Comparison of ENCODE assay signal across 8 cellular contexts in the genomic region with DNA sequence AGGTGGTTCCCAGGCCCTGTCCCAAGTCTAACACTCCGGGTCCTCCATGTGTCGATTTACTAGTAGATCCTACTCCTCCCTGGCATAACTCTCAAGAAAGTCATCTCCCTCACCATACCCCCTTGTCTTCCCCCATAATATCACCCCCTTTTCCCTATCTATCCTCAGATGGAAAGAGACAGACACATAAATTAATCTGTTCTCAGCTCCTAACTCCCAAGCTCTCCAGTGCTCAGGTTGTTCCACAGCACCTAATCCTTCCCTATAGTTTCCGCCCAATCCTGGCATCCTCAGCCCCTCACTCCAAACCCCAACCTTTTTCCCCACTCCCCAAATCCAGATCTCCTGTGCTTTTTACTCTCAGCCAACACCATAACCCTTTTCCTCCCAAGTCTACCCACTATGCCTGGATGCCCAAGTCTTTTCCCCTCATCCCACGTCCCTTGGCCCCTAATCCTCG. TPM values are rescaled to one million over a fixed set of nuclear protein-coding genes. Genes with fewer than 3 reads are reported as not detected.
DNase-seq lines count a peak whose midpoint lies in the region; TF ChIP-seq lines count a peak whose summit lies in the region.

No MANE protein-coding gene starts in this region.

- peak overlapping the region; percentile 81 for H3K27ac ChIP-seq in HEK293 (ENCODE audit: extremely low read depth, low read depth, low read length)
- H3K27ac ChIP-seq in WERI-Rb-1, result peak overlapping the region; percentile 83
- H3K27ac ChIP-seq in right atrium auricular region, result peak overlapping the region; percentile 92 to 98
- H3K27ac ChIP-seq in skin epidermis, result peak overlapping the region; percentile 78 to 97 (median 94)

- H3K9me3 ChIP-seq in HEK293 (ENCODE audit: control insufficient read depth, insufficient read depth, low read depth, low read length), result no peaks in the 10 kb centered on the region
- no peaks in the 10 kb centered on the region for H3K9me3 ChIP-seq in WERI-Rb-1 (ENCODE audit: severe bottlenecking)
- H3K9me3 ChIP-seq in right atrium auricular region, result no peaks in the 10 kb centered on the region

- in situ Hi-C loops in GM13976 (cut with MboI; ENCODE audit: low sequenced_read_pairs, unreplicated experiment), result no loop called here

- POLR2A ChIA-PET in HEK293 (lab: Yijun Ruan, JAX), result interaction anchor here (0.7 to 2.2 kb wide), 14 partner anchors 11 to 270 kb away, joined by 3 to 17 read pairs (median 6); a partner anchor contains a TSS

- DNase-seq in WERI-Rb-1, result no peak
- DNase-seq in right atrium auricular region (ENCODE audit: low spot score), result no peak
- no peak for DNase-seq in activated CD4-positive, CD25-positive, alpha-beta regulatory T cell treated with anti-CD3 and anti-CD28 coated beads, Interleukin-2, amount 50 U/mL, for 72 hours
- no peak for DNase-seq in GM13976 (ENCODE audit: low spot score)
- no peak for DNase-seq in SHP77 treated with DMSO at 0.1 percent for 48 hours (lab: John Stamatoyannopoulos, UW)
- no peak for DNase-seq in AML-193 (lab: John Stamatoyannopoulos, UW)

- no peaks in the 10 kb centered on the region for H3K4me1 ChIP-seq in HEK293 (ENCODE audit: control insufficient read depth, insufficient read depth, low read length)
- peaks cover 0 to 39% of the 10 kb centered on the region in 2 donors for H3K4me1 ChIP-seq in right atrium auricular region

- CTCF ChIA-PET in HEK293 (lab: Yijun Ruan, JAX), result interaction anchor here (0.6 to 0.7 kb wide), 3 partner anchors 23 to 1276 kb away, joined by 3 to 6 read pairs (median 5); no protein-coding TSS in a partner anchor

- peaks cover 0 to 5% of the 10 kb centered on the region in 2 experiments; a peak in 1 of 3 replicates for H3K36me3 ChIP-seq in HEK293 (ENCODE audit: control insufficient read depth in 2 of 2, insufficient read depth in 1 of 2, low read length in 2 of 2)
- H3K36me3 ChIP-seq in WERI-Rb-1, result peaks cover 31% of the 10 kb centered on the region
- no peaks in the 10 kb centered on the region for H3K36me3 ChIP-seq in right atrium auricular region

- no peaks in the 10 kb centered on the region for H3K27me3 ChIP-seq in WERI-Rb-1 (ENCODE audit: insufficient read depth, low read depth, severe bottlenecking)
- H3K27me3 ChIP-seq in right atrium auricular region, result no peaks in the 10 kb centered on the region

- no peak for TF ChIP-seq CTCF in HEK293 (tag by site-specific recombination; IDR thresholded peaks at IDR 0.05)
- TF ChIP-seq CTCF in WERI-Rb-1 (IDR thresholded peaks at IDR 0.05; ENCODE audit: low read depth, low read length), result no peak
- no peak for TF ChIP-seq CTCF in right atrium auricular region (IDR thresholded peaks at IDR 0.05)
- TF ChIP-seq CTCF in GM13976 (IDR thresholded peaks at IDR 0.05; ENCODE audit: borderline replicate concordance, control extremely low read depth, extremely low read depth, insufficient read depth, missing control alignments), result no peak

- peak overlapping the region; percentile 96 for H3K4me3 ChIP-seq in HEK293 (ENCODE audit: low read depth, low read length)
- peak overlapping the region; percentile 98 for H3K4me3 ChIP-seq in WERI-Rb-1 (ENCODE audit: low read depth, low read length)
- peak overlapping the region; percentile 81 to 96 for H3K4me3 ChIP-seq in right atrium auricular region
- H3K4me3 ChIP-seq in skin epidermis, result peak overlapping the region; percentile 64 to 97 (median 91)

TF ChIP-seq in HEK293, 187 proteins besides CTCF, POLR2A, EP300 and RAD21 (continues in another document):
- TF ChIP-seq ZNF473 (tag by site-specific recombination; IDR thresholded peaks at IDR 0.05) (no peak), ZNF394 (tag by site-specific recombination; IDR thresholded peaks at IDR 0.05; ENCODE audit: borderline replicate concordance) (no peak), ZBTB17 (tag by site-specific recombination; IDR thresholded peaks at IDR 0.05) (no peak; the same call in 1 of the 2 replicates), ZNF658 (tag by site-specific recombination; IDR thresholded peaks at IDR 0.05) (no peak), ZNF302 (tag by site-specific recombination; IDR thresholded peaks at IDR 0.05; ENCODE audit: low read depth) (no peak), KLF8 (tag by site-specific recombination; IDR thresholded peaks at IDR 0.05) (no peak; the same call in 1 of the 2 replicates), ZNF549 (tag by site-specific recombination; IDR thresholded peaks at IDR 0.05) (no peak), ZNF768 (tag by site-specific recombination; IDR thresholded peaks at IDR 0.05) (no peak), ZFP3 (tag by site-specific recombination; IDR thresholded peaks at IDR 0.05; ENCODE audit: low read depth) (no peak), SP2 (tag by site-specific recombination; IDR thresholded peaks at IDR 0.05) (no peak), ZNF157 (tag by site-specific recombination; IDR thresholded peaks at IDR 0.05) (no peak), ZBTB48 (tag by site-specific recombination; IDR thresholded peaks at IDR 0.05) (no peak), ZNF596 (tag by site-specific recombination; IDR thresholded peaks at IDR 0.05) (no peak)
- TF ChIP-seq, protein P1, sequence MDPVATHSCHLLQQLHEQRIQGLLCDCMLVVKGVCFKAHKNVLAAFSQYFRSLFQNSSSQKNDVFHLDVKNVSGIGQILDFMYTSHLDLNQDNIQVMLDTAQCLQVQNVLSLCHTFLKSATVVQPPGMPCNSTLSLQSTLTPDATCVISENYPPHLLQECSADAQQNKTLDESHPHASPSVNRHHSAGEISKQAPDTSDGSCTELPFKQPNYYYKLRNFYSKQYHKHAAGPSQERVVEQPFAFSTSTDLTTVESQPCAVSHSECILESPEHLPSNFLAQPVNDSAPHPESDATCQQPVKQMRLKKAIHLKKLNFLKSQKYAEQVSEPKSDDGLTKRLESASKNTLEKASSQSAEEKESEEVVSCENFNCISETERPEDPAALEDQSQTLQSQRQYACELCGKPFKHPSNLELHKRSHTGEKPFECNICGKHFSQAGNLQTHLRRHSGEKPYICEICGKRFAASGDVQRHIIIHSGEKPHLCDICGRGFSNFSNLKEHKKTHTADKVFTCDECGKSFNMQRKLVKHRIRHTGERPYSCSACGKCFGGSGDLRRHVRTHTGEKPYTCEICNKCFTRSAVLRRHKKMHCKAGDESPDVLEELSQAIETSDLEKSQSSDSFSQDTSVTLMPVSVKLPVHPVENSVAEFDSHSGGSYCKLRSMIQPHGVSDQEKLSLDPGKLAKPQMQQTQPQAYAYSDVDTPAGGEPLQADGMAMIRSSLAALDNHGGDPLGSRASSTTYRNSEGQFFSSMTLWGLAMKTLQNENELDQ (tag by site-specific recombination; IDR thresholded peaks at IDR 0.05; ENCODE audit: low read depth), result no peak
- TF ChIP-seq, protein P2, sequence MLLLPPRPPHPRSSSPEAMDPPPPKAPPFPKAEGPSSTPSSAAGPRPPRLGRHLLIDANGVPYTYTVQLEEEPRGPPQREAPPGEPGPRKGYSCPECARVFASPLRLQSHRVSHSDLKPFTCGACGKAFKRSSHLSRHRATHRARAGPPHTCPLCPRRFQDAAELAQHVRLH (tag by site-specific recombination; IDR thresholded peaks at IDR 0.05), result 0 out of 2 replicates have a peak, but pooled peaks have one; percentile 3
- TF ChIP-seq, protein P3, sequence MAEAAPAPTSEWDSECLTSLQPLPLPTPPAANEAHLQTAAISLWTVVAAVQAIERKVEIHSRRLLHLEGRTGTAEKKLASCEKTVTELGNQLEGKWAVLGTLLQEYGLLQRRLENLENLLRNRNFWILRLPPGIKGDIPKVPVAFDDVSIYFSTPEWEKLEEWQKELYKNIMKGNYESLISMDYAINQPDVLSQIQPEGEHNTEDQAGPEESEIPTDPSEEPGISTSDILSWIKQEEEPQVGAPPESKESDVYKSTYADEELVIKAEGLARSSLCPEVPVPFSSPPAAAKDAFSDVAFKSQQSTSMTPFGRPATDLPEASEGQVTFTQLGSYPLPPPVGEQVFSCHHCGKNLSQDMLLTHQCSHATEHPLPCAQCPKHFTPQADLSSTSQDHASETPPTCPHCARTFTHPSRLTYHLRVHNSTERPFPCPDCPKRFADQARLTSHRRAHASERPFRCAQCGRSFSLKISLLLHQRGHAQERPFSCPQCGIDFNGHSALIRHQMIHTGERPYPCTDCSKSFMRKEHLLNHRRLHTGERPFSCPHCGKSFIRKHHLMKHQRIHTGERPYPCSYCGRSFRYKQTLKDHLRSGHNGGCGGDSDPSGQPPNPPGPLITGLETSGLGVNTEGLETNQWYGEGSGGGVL (tag by site-specific recombination; IDR thresholded peaks at IDR 0.05), result peak; percentile 75

RNA-seq across cellular contexts. Expression of a gene that starts 0.8 kb away (rescaled TPM):
- 100 to 1,000 TPM in 1 of 2 donors, 10 to 100 TPM in 1; 89.8 to 114 TPM for total RNA-seq in right atrium auricular region
